Comparison of ENCODE assay signal across 23 cellular contexts in genomic region chr7:117202511-117202910, GRCh38.
DNase-seq lines count a peak whose midpoint lies in the region; ATAC-seq, FAIRE-seq and TF ChIP-seq lines count a peak whose summit lies in the region.
"Had no signal": no experiment of that assay in that cellular context is flagged by ENCODE, and none has a peak within 500 bp of the region (broad histone marks: within the 10 kb centered on the region; RNA-seq: fewer than 3 reads in every experiment).

No MANE protein-coding gene starts in this region.

- no peaks in the 10 kb centered on the region for H3K9me3 ChIP-seq in breast epithelium
- H3K9me3 ChIP-seq: ascending aorta, lower lobe of right lung, tibial nerve had no signal

- H3K36me3 Mint-ChIP-seq in MCF 10A (ENCODE audit: insufficient read depth, unreplicated experiment): no peaks in the 10 kb centered on the region
- H3K36me3 Mint-ChIP-seq: activated naive CD4-positive, alpha-beta T cell treated with anti-CD3 and anti-CD28 coated beads, Interleukin-2, amount 50 U/mL, for 72 hours had no signal

- ATAC-seq in HG02610 (IDR thresholded peaks at IDR 0.05; ENCODE audit: unreplicated experiment): no peak
- ATAC-seq: activated naive CD4-positive, alpha-beta T cell treated with anti-CD3 and anti-CD28 coated beads, Interleukin-2, amount 50 U/mL, for 72 hours; lower lobe of right lung; sciatic nerve had no signal

- no TSS peak for BruUV-seq in MCF 10A (replicated peaks; lab: Mats Ljungman, UMichigan)

- no peak for FAIRE-seq in bronchial epithelial cell (lab: Jason Lieb, UNC)
- FAIRE-seq: H54 had no signal

- intact Hi-C loops in MCF 10A (cut with micrococcal nuclease): no loop called here
- intact Hi-C loops in breast epithelium (cut with DNase I; ENCODE audit: low total_unique reads): no loop called here

- POLR2A ChIA-PET in MCF 10A (lab: Yijun Ruan, JAX): interaction anchor here (0.5 to 0.7 kb wide), 2 partner anchors 217 to 563 kb away, joined by 3 to 4 read pairs; no protein-coding TSS in a partner anchor

- H3K36me3 ChIP-seq in breast epithelium (no peaks in the 10 kb centered on the region), bronchial epithelial cell (ENCODE audit: control insufficient read depth, insufficient read depth, low read length) (peaks cover 1% of the 10 kb centered on the region)

- H3K27me3 Mint-ChIP-seq in MCF 10A (ENCODE audit: insufficient read depth, unreplicated experiment): no peaks in the 10 kb centered on the region
- H3K27me3 Mint-ChIP-seq: B cell; central memory CD8-positive, alpha-beta T cell; stimulated activated naive CD8-positive, alpha-beta T cell treated with anti-CD3 and anti-CD28 coated beads, Interleukin-15, Interleukin-2, amounts not matched to agents 100 ng/mL and 50 ng/mL, for 24 hours had no signal

- DNase-seq in MCF 10A (ENCODE audit: unreplicated experiment) (peak; percentile 59), breast epithelium (ENCODE audit: low spot score in 2 of 2) (no peak), bronchial epithelial cell (ENCODE audit: low read depth) (peak; percentile 29), foreskin fibroblast (peak; percentile 35 to 72), Kasumi-1 (lab: John Stamatoyannopoulos, UW) (no peak), NCI-H128 (lab: John Stamatoyannopoulos, UW; ENCODE audit: unreplicated experiment) (no peak), NCI-H526 treated with DMSO at 0.1 percent for 48 hours (lab: John Stamatoyannopoulos, UW) (no peak)
- DNase-seq: activated CD4-positive, alpha-beta T cell treated with anti-CD3 and anti-CD28 coated beads for 48 hours; activated T-cell treated with anti-CD3 and anti-CD28 coated beads, Interleukin-2, amount 50 U/mL, for 48 hours; kidney glomerular epithelial cell; lower lobe of right lung; NCI-H1694 treated with DMSO at 0.1 percent for 48 hours had no signal

- TF ChIP-seq CTCF in MCF 10A (IDR thresholded peaks at IDR 0.05; ENCODE audit: unreplicated experiment): no peak
- no peak for TF ChIP-seq CTCF in breast epithelium (IDR thresholded peaks at IDR 0.05)
- TF ChIP-seq CTCF in bronchial epithelial cell (IDR thresholded peaks at IDR 0.05; ENCODE audit: insufficient read depth, low read length, severe bottlenecking): no peak
- no peak for TF ChIP-seq CTCF in foreskin fibroblast (IDR thresholded peaks at IDR 0.05; ENCODE audit: low read depth, low read length)

- CTCF ChIA-PET in MCF 10A (lab: Yijun Ruan, JAX): interaction anchor here (0.7 to 4.1 kb wide), 4 partner anchors 11 to 272 kb away, joined by 3 to 42 read pairs (median 4); no protein-coding TSS in a partner anchor

- TF ChIP-seq POLR2A in breast epithelium (IDR thresholded peaks at IDR 0.05): no peak

- no peak overlapping the region for H3K27ac Mint-ChIP-seq in MCF 10A (ENCODE audit: low read depth, unreplicated experiment)
- H3K27ac Mint-ChIP-seq: activated naive CD4-positive, alpha-beta T cell treated with anti-CD3 and anti-CD28 coated beads, Interleukin-2, amount 50 U/mL, for 72 hours; B cell; stimulated activated naive CD8-positive, alpha-beta T cell treated with anti-CD3 and anti-CD28 coated beads, Interleukin-15, Interleukin-2, amounts not matched to agents 100 ng/mL and 50 ng/mL, for 24 hours had no signal

- H3K4me1 Mint-ChIP-seq in MCF 10A (ENCODE audit: insufficient read depth, unreplicated experiment): peaks cover 7% of the 10 kb centered on the region
- H3K4me1 Mint-ChIP-seq: B cell; central memory CD8-positive, alpha-beta T cell had no signal

- H3K27ac ChIP-seq in breast epithelium: no peak overlapping the region
- H3K27ac ChIP-seq: 22Rv1, ascending aorta, KMS-11, lower lobe of right lung, tibial nerve had no signal

- H3K4me1 ChIP-seq in breast epithelium: no peaks in the 10 kb centered on the region
- H3K4me1 ChIP-seq: ascending aorta, lower lobe of right lung, tibial nerve had no signal

- H3K4me3 Mint-ChIP-seq in MCF 10A (ENCODE audit: unreplicated experiment): no peak overlapping the region
- H3K4me3 Mint-ChIP-seq: B cell; central memory CD8-positive, alpha-beta T cell; stimulated activated naive CD8-positive, alpha-beta T cell treated with anti-CD3 and anti-CD28 coated beads, Interleukin-15, Interleukin-2, amounts not matched to agents 100 ng/mL and 50 ng/mL, for 24 hours had no signal

- H3K27me3 ChIP-seq in breast epithelium (no peaks in the 10 kb centered on the region), bronchial epithelial cell (ENCODE audit: control insufficient read depth, insufficient read depth, low read length) (no peaks in the 10 kb centered on the region)
- H3K27me3 ChIP-seq: ascending aorta, tibial nerve had no signal

- no peak overlapping the region for H3K4me3 ChIP-seq in breast epithelium
- no peak overlapping the region for H3K4me3 ChIP-seq in bronchial epithelial cell (ENCODE audit: low read depth, low read length)
- H3K4me3 ChIP-seq in foreskin fibroblast (ENCODE audit: low read depth in 1 of 2, low read length in 2 of 2): no peak overlapping the region
- H3K4me3 ChIP-seq: ascending aorta, lower lobe of right lung, tibial nerve had no signal

- H3K9me3 Mint-ChIP-seq in MCF 10A (ENCODE audit: unreplicated experiment): no peaks in the 10 kb centered on the region
- H3K9me3 Mint-ChIP-seq: activated naive CD4-positive, alpha-beta T cell treated with anti-CD3 and anti-CD28 coated beads, Interleukin-2, amount 50 U/mL, for 72 hours; central memory CD8-positive, alpha-beta T cell; stimulated activated naive CD8-positive, alpha-beta T cell treated with anti-CD3 and anti-CD28 coated beads, Interleukin-15, Interleukin-2, amounts not matched to agents 100 ng/mL and 50 ng/mL, for 24 hours had no signal

Comparison
In these comparisons a context has a peak if more than half of its experiments do, and no peak if none do; other contexts are left out.
1. DNase-seq: peak in MCF 10A (single experiment), bronchial epithelial cell (single experiment) and foreskin fibroblast (2 of 2); none in breast epithelium (0 of 2), Kasumi-1 (0 of 2), NCI-H128 (single experiment) and NCI-H526 treated with DMSO at 0.1 percent for 48 hours (single experiment).